In the genomic region with DNA sequence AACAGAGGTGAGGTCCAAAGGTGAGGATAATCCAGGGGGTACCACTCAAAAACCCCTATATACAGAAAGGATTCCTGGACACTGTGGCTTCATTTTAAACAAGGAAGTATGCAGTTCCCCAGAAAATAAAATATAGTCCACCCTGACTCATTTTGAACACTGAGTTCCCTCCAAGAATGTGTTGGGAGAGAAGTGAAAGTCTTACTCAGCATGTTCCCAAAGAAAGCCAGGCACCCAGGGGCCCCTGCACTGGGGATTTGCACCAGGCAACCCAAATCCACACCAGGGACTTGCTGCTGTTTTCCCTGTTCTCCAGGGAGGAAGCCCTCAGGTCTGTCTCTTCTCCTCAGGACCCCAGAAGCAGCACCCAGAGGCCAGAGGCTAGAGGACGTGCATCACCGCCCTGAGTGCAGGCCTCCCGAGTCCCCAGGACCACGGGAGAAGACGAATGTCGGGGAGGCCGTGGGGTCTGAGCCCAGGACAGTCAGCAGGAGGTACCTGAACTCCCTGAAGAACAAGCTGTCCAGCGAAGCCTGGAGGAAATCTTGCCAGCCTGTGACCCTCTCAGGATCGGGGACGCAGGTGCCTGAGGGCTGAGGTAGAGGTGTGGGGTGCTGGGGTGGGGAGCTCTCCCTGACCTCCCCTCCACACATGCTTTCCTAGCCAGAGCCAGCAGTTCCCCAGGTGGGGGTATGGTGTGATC, we compare ENCODE assay signal across 23 cellular contexts. TPM values are rescaled to one million over a fixed set of nuclear protein-coding genes. Genes with fewer than 3 reads are reported as not detected.
DNase-seq lines count a peak whose midpoint lies in the region; ATAC-seq and TF ChIP-seq lines count a peak whose summit lies in the region.
"Had no signal": no experiment of that assay in that cellular context is flagged by ENCODE, and none has a peak within 500 bp of the region (broad histone marks: within the 10 kb centered on the region; RNA-seq: fewer than 3 reads in every experiment).

No MANE protein-coding gene starts in this region.

- H3K9me3 Mint-ChIP-seq in stimulated activated memory B cell treated with anti-CD40 and anti-IgM and Interleukin-4, amounts not matched to agents 10 μg/mL and 1 μg/mL and 100 μg/mL, for 72 hours: no peaks in the 10 kb centered on the region
- H3K9me3 Mint-ChIP-seq: naive thymus-derived CD4-positive, alpha-beta T cell had no signal

- no peak for TF ChIP-seq EP300 in stomach (IDR thresholded peaks at IDR 0.05)

- H2AFZ ChIP-seq in hepatocyte: no peak overlapping the region

- H3K4me3 ChIP-seq in GM12865 (ENCODE audit: low read depth, low read length) (peak overlapping the region; percentile 78), Peyer's patch (peak overlapping the region in 2 of 4 donors; percentile 10 to 49), hepatocyte (no peak overlapping the region), stomach (peak overlapping the region in 2 of 4 donors; percentile 4 to 37)
- H3K4me3 ChIP-seq: psoas muscle, SK-N-MC had no signal

- H3K27me3 Mint-ChIP-seq in stimulated activated memory B cell treated with anti-CD40 and anti-IgM and Interleukin-4, amounts not matched to agents 10 μg/mL and 1 μg/mL and 100 μg/mL, for 72 hours: no peaks in the 10 kb centered on the region
- H3K27me3 Mint-ChIP-seq: naive thymus-derived CD4-positive, alpha-beta T cell had no signal

- DNase-seq in GM12865 (ENCODE audit: low read depth) (no peak), Peyer's patch (no peak), hepatocyte (ENCODE audit: low spot score) (no peak), GF-D8 (lab: John Stamatoyannopoulos, UW) (no peak), stomach (no peak)
- DNase-seq in NK-92 treated with Interleukin-12 subunit alpha and Interleukin-12 subunit beta, amount 100 ng/mL, for 24 hours (lab: John Stamatoyannopoulos, UW): no peak
- DNase-seq: activated CD4-positive, alpha-beta T cell treated with anti-CD3 and anti-CD28 coated beads for 4 hours; activated CD8-positive, alpha-beta memory T cell treated with anti-CD3 and anti-CD28 coated beads, Interleukin-2, amount 50 U/mL, for 48 hours; activated gamma-delta T cell treated with Interleukin-2 at 50 U/mL for 16 hours; cerebellar nuclear complex; GOT3; left colon; naive thymus-derived CD4-positive, alpha-beta T cell; NCI-H1048; NCI-H2081 treated with DMSO at 0.1 percent for 48 hours; NCI-H526; PC-3; stimulated activated CD4-positive, alpha-beta T cell treated with anti-CD3 and anti-CD28 coated beads, Interleukin-12 subunit alpha, Interleukin-12 subunit beta, amount 100 ng/mL, for 4 hours; stimulated activated naive CD4-positive, alpha-beta T cell treated with Interleukin-2 at 50 U/mL for 16 hours had no signal

- H3K9me2 ChIP-seq in hepatocyte (replicated peaks; ENCODE audit: insufficient read depth): no peaks in the 10 kb centered on the region

- no peaks in the 10 kb centered on the region for H4K20me1 ChIP-seq in hepatocyte (ENCODE audit: insufficient read depth, poor library complexity, severe bottlenecking)

- peaks cover 67% of the 10 kb centered on the region for H3K4me1 Mint-ChIP-seq in stimulated activated memory B cell treated with anti-CD40 and anti-IgM and Interleukin-4, amounts not matched to agents 10 μg/mL and 1 μg/mL and 100 μg/mL, for 72 hours

- no peak overlapping the region for H3K4me2 ChIP-seq in hepatocyte

- H3K9me3 ChIP-seq in Peyer's patch (no peaks in the 10 kb centered on the region), hepatocyte (ENCODE audit: low read depth) (no peaks in the 10 kb centered on the region), stomach (no peaks in the 10 kb centered on the region)
- H3K9me3 ChIP-seq: psoas muscle had no signal

- 89% methylated on average over 10 of the region's 10 CpGs for WGBS in hepatocyte (ENCODE audit: low lambda C conversion rate, missing lambda C conversion rate)
- 86 to 100% (median 91%) methylated on average over 1 to 10 of the region's 10 CpGs for WGBS in stomach, 5 donors

- H3K36me3 Mint-ChIP-seq in stimulated activated memory B cell treated with anti-CD40 and anti-IgM and Interleukin-4, amounts not matched to agents 10 μg/mL and 1 μg/mL and 100 μg/mL, for 72 hours: peaks cover 38% of the 10 kb centered on the region
- H3K36me3 Mint-ChIP-seq: naive thymus-derived CD4-positive, alpha-beta T cell had no signal

- peak overlapping the region; percentile 94 for H3K27ac Mint-ChIP-seq in stimulated activated memory B cell treated with anti-CD40 and anti-IgM and Interleukin-4, amounts not matched to agents 10 μg/mL and 1 μg/mL and 100 μg/mL, for 72 hours
- H3K27ac Mint-ChIP-seq: naive thymus-derived CD4-positive, alpha-beta T cell had no signal

- H3K4me3 Mint-ChIP-seq in stimulated activated memory B cell treated with anti-CD40 and anti-IgM and Interleukin-4, amounts not matched to agents 10 μg/mL and 1 μg/mL and 100 μg/mL, for 72 hours: peak overlapping the region; percentile 97
- H3K4me3 Mint-ChIP-seq: naive thymus-derived CD4-positive, alpha-beta T cell had no signal

- no peaks in the 10 kb centered on the region for H3K4me1 ChIP-seq in Peyer's patch
- no peaks in the 10 kb centered on the region for H3K4me1 ChIP-seq in hepatocyte (ENCODE audit: insufficient read depth)
- peaks cover 0 to 14% (median 0%) of the 10 kb centered on the region in 4 donors for H3K4me1 ChIP-seq in stomach
- H3K4me1 ChIP-seq: psoas muscle had no signal

- H3K36me3 ChIP-seq in Peyer's patch: no peaks in the 10 kb centered on the region
- H3K36me3 ChIP-seq in hepatocyte (replicated peaks; ENCODE audit: insufficient read depth, low read depth): no peaks in the 10 kb centered on the region
- no peaks in the 10 kb centered on the region for H3K36me3 ChIP-seq in stomach

- peak overlapping the region in 3 of 4 donors; percentile 3 to 85 (median 54) for H3K27ac ChIP-seq in Peyer's patch
- peak overlapping the region; percentile 23 for H3K27ac ChIP-seq in hepatocyte
- peak overlapping the region in 2 of 5 donors; percentile 26 to 64 for H3K27ac ChIP-seq in stomach
- H3K27ac ChIP-seq: psoas muscle, SK-N-MC had no signal

- TF ChIP-seq POLR2A in Peyer's patch (IDR thresholded peaks at IDR 0.05) (no peak), stomach (IDR thresholded peaks at IDR 0.05) (no peak)

- H3K79me2 ChIP-seq in hepatocyte: no peaks in the 10 kb centered on the region

- H3K27me3 ChIP-seq in Peyer's patch: no peaks in the 10 kb centered on the region
- H3K27me3 ChIP-seq in hepatocyte: no peaks in the 10 kb centered on the region
- H3K27me3 ChIP-seq in stomach: no peaks in the 10 kb centered on the region

- TF ChIP-seq CTCF in GM12865 (IDR thresholded peaks at IDR 0.05; ENCODE audit: insufficient read depth, low read depth, low read length, missing control alignments) (no peak), Peyer's patch (IDR thresholded peaks at IDR 0.05) (no peak), hepatocyte (IDR thresholded peaks at IDR 0.05; ENCODE audit: poor library complexity) (no peak), stomach (IDR thresholded peaks at IDR 0.05) (no peak)

- no peak for ATAC-seq in stimulated activated memory B cell treated with anti-CD40 and anti-IgM and Interleukin-4, amounts not matched to agents 10 μg/mL and 1 μg/mL and 100 μg/mL, for 72 hours
- ATAC-seq in GM21381 (IDR thresholded peaks at IDR 0.05; ENCODE audit: unreplicated experiment): no peak
- ATAC-seq: left colon, PC-3, psoas muscle had no signal

- intact Hi-C loops in stomach (cut with DNase I; ENCODE audit: low total_unique reads): no loop called here

RNA-seq across cellular contexts. Expression of gene FGD2, which starts 3.2 kb away (rescaled TPM):
- total RNA-seq in Peyer's patch (100 to 1,000 TPM in 1 of 4 donors, 10 to 100 TPM in 2, 1 to 10 TPM in 1; 2.5 to 292 (median 34.9) TPM), hepatocyte (2.5 and 4.6 TPM in 2 replicates), stomach (10 to 100 TPM in 2 of 5 donors, 1 to 10 TPM in 3; 2.6 to 34.5 (median 7.3) TPM)
- polyA plus RNA-seq in hepatocyte (3.7 and 5.2 TPM in 2 replicates), stomach (1 to 10 TPM; 2.7 to 3.5 (median 3.1) TPM)

RNA-seq across cellular contexts. Expression of gene MTCH1, which starts 22.6 kb away (rescaled TPM):
- total RNA-seq in Peyer's patch (100 to 1,000 TPM; 127 to 186 (median 158) TPM), hepatocyte (184 and 203 TPM in 2 replicates), stomach (100 to 1,000 TPM; 123 to 202 (median 189) TPM)
- polyA plus RNA-seq in hepatocyte (359 and 395 TPM in 2 replicates), stomach (100 to 1,000 TPM; 110 to 172 (median 122) TPM)

RNA-seq across cellular contexts. Expression of gene PI16, which starts 54.1 kb away (rescaled TPM):
- total RNA-seq in Peyer's patch (1 to 10 TPM in 2 of 4 donors, not detected in 2; 1.5 to 6.2 TPM), hepatocyte (not detected in 2 replicates), stomach (10 to 100 TPM in 2 of 5 donors, 1 to 10 TPM in 1, not detected in 2; 1.7 to 21.3 (median 10.4) TPM)
- polyA plus RNA-seq in hepatocyte (0.28 TPM in 1 of 2 replicates, not detected in the other), stomach (1 to 10 TPM; 1.2 to 4.3 (median 1.5) TPM)
